24 cellular contexts compared by ENCODE assay signal in genomic region chr2:8694737-8695136, GRCh38. TPM values are rescaled to one million over a fixed set of nuclear protein-coding genes. Genes with fewer than 3 reads are reported as not detected.
DNase-seq lines count a peak whose midpoint lies in the region; ATAC-seq and TF ChIP-seq lines count a peak whose summit lies in the region.
"Had no signal": no experiment of that assay in that cellular context is flagged by ENCODE, and none has a peak within 500 bp of the region (broad histone marks: within the 10 kb centered on the region; RNA-seq: fewer than 3 reads in every experiment).

No MANE protein-coding gene starts in this region.

- no peaks in the 10 kb centered on the region for H4K20me1 ChIP-seq in fibroblast of lung (ENCODE audit: control insufficient read depth, extremely low read depth, insufficient read depth, low read length)
- no peaks in the 10 kb centered on the region for H4K20me1 ChIP-seq in osteoblast (ENCODE audit: insufficient read depth, low read length)
- no peaks in the 10 kb centered on the region for H4K20me1 ChIP-seq in neural progenitor cell (ENCODE audit: low read depth)

- in situ Hi-C loops in brain microvascular endothelial cell (cut with HindIII; ENCODE audit: low pct_ligation_motif_present, low sequenced_read_pairs), result no loop called here

- H2AFZ ChIP-seq in fibroblast of lung (ENCODE audit: low read length), result no peak overlapping the region
- no peak overlapping the region for H2AFZ ChIP-seq in osteoblast (ENCODE audit: low read length)
- no peak overlapping the region for H2AFZ ChIP-seq in neural progenitor cell (replicated peaks)

- no peak overlapping the region for H3K27ac ChIP-seq in RWPE2 (ENCODE audit: poor library complexity, severe bottlenecking)
- H3K27ac ChIP-seq in fibroblast of lung (ENCODE audit: insufficient read depth, low read length), result no peak overlapping the region
- H3K27ac ChIP-seq in osteoblast (ENCODE audit: low read depth, low read length), result no peak overlapping the region
- no peak overlapping the region for H3K27ac ChIP-seq in neural progenitor cell
- H3K27ac ChIP-seq in brain microvascular endothelial cell, result no peak overlapping the region
- H3K27ac ChIP-seq: heart left ventricle had no signal

- no peak overlapping the region for H3K27ac Mint-ChIP-seq in neural progenitor cell
- H3K27ac Mint-ChIP-seq: activated naive CD4-positive, alpha-beta T cell treated with anti-CD3 and anti-CD28 coated beads, Interleukin-2, amount 50 U/mL, for 72 hours; activated T-helper 17 cell treated with anti-CD3 and anti-CD28 coated beads, Interleukin-2, amount 50 U/mL, for 72 hours; CD8-positive, alpha-beta memory T cell; T-helper 1 cell treated with Interleukin-12 subunit alpha and Interleukin-12 subunit beta and Interleukin-4 antibody, amounts not matched to agents 30 μg/mL and 1 μg/mL, for 36 hours had no signal

- H3K79me2 ChIP-seq in fibroblast of lung (ENCODE audit: control insufficient read depth, insufficient read depth, low read length) (no peaks in the 10 kb centered on the region), osteoblast (ENCODE audit: insufficient read depth, low read length) (no peaks in the 10 kb centered on the region), neural progenitor cell (ENCODE audit: low read depth) (no peaks in the 10 kb centered on the region)

- H3K27me3 ChIP-seq in RWPE2 (ENCODE audit: insufficient read depth, poor library complexity, severe bottlenecking) (peaks cover 6% of the 10 kb centered on the region), fibroblast of lung (ENCODE audit: control insufficient read depth, insufficient read depth, low read length) (no peaks in the 10 kb centered on the region), osteoblast (ENCODE audit: insufficient read depth, low read length) (peaks cover 8% of the 10 kb centered on the region), neural progenitor cell (peaks cover 9% of the 10 kb centered on the region), brain microvascular endothelial cell (replicated peaks) (no peaks in the 10 kb centered on the region)

- H3K36me3 Mint-ChIP-seq in neural progenitor cell, result no peaks in the 10 kb centered on the region
- H3K36me3 Mint-ChIP-seq: activated naive CD4-positive, alpha-beta T cell treated with anti-CD3 and anti-CD28 coated beads, Interleukin-2, amount 50 U/mL, for 72 hours had no signal

- H3K36me3 ChIP-seq in RWPE2 (ENCODE audit: low read depth), result no peaks in the 10 kb centered on the region
- no peaks in the 10 kb centered on the region for H3K36me3 ChIP-seq in fibroblast of lung (ENCODE audit: control insufficient read depth, insufficient read depth, low read length)
- H3K36me3 ChIP-seq in osteoblast (ENCODE audit: insufficient read depth, low read length), result no peaks in the 10 kb centered on the region
- H3K36me3 ChIP-seq in neural progenitor cell, result no peaks in the 10 kb centered on the region
- no peaks in the 10 kb centered on the region for H3K36me3 ChIP-seq in brain microvascular endothelial cell (replicated peaks)
- H3K36me3 ChIP-seq: heart left ventricle had no signal

- no peak overlapping the region for H3K4me3 Mint-ChIP-seq in neural progenitor cell
- H3K4me3 Mint-ChIP-seq: activated T-helper 17 cell treated with anti-CD3 and anti-CD28 coated beads, Interleukin-2, amount 50 U/mL, for 72 hours; CD8-positive, alpha-beta memory T cell; T-helper 1 cell treated with Interleukin-12 subunit alpha and Interleukin-12 subunit beta and Interleukin-4 antibody, amounts not matched to agents 30 μg/mL and 1 μg/mL, for 36 hours had no signal

- TF ChIP-seq CTCF in RWPE2 (IDR thresholded peaks at IDR 0.05; ENCODE audit: poor library complexity, severe bottlenecking) (no peak), fibroblast of lung (conservative IDR thresholded peaks at IDR 0.05 in 1 of 2, IDR thresholded peaks at IDR 0.05 in 1 of 2; ENCODE audit: low read depth in 1 of 2, low read length in 2 of 2) (no peak), osteoblast (IDR thresholded peaks at IDR 0.05; ENCODE audit: extremely low read depth, low read depth, low read length) (no peak), neural progenitor cell (IDR thresholded peaks at IDR 0.05) (no peak), brain microvascular endothelial cell (IDR thresholded peaks at IDR 0.05; ENCODE audit: low read depth, low read length, missing control alignments) (no peak)

- peak; percentile 58; the same call in 2 of the 3 replicates for ATAC-seq in RWPE2 (ENCODE audit: low read depth)
- ATAC-seq: activated naive CD4-positive, alpha-beta T cell treated with anti-CD3 and anti-CD28 coated beads, Interleukin-2, amount 50 U/mL, for 72 hours; activated T-helper 17 cell treated with anti-CD3 and anti-CD28 coated beads, Interleukin-2, amount 50 U/mL, for 72 hours; GM12878; heart left ventricle; left ventricle myocardium superior; mucosa of descending colon; Panc1 had no signal

- H3K4me3 ChIP-seq in RWPE2 (ENCODE audit: severe bottlenecking), result no peak overlapping the region
- no peak overlapping the region for H3K4me3 ChIP-seq in fibroblast of lung (replicated peaks in 1 of 4; ENCODE audit: control extremely low read depth in 1 of 4, insufficient read depth in 1 of 4, low read depth in 3 of 4, low read length in 4 of 4)
- H3K4me3 ChIP-seq in osteoblast (ENCODE audit: insufficient read depth, low read length), result no peak overlapping the region
- no peak overlapping the region for H3K4me3 ChIP-seq in neural progenitor cell
- H3K4me3 ChIP-seq in brain microvascular endothelial cell (ENCODE audit: low read depth, low read length), result no peak overlapping the region
- H3K4me3 ChIP-seq: GM12878, heart left ventricle, mucosa of descending colon had no signal

- H3K9ac ChIP-seq in fibroblast of lung (ENCODE audit: insufficient read depth, low read length) (no peak overlapping the region), neural progenitor cell (no peak overlapping the region)

- peaks cover 3% of the 10 kb centered on the region for H3K27me3 Mint-ChIP-seq in neural progenitor cell (ENCODE audit: insufficient read depth, low read depth)

- H3F3A ChIP-seq in neural progenitor cell (ENCODE audit: low read depth), result no peaks in the 10 kb centered on the region

- peaks cover 2% of the 10 kb centered on the region for H3K4me1 Mint-ChIP-seq in neural progenitor cell
- H3K4me1 Mint-ChIP-seq: activated T-helper 17 cell treated with anti-CD3 and anti-CD28 coated beads, Interleukin-2, amount 50 U/mL, for 72 hours had no signal

- DNase-seq in EH (ENCODE audit: low read depth) (peak; percentile 13), RWPE2 (ENCODE audit: low spot score) (no peak), fibroblast of lung (ENCODE audit: low read depth in 2 of 2) (peak; percentile 15 to 45), osteoblast (ENCODE audit: insufficient read length, low spot score, missing footprints) (peak; percentile 91), neural progenitor cell (ENCODE audit: low spot score) (no peak), AG08396 (ENCODE audit: low spot score) (no peak), brain microvascular endothelial cell (no peak)
- DNase-seq: activated CD4-positive, alpha-beta T cell treated with anti-CD3 and anti-CD28 coated beads for 48 hours; activated CD8-positive, alpha-beta memory T cell treated with anti-CD3 and anti-CD28 coated beads, Interleukin-2, amount 50 U/mL, for 4 hours; AML-193; CD8-positive, alpha-beta memory T cell; cortex of kidney; heart left ventricle; left ventricle myocardium superior; mucosa of descending colon; NCI-H1417; NCI-H2107; NK-92 treated with Interleukin-12 subunit alpha and Interleukin-12 subunit beta, amount 100 ng/mL, for 24 hours; posterior cingulate gyrus had no signal

- H3K4me1 ChIP-seq in RWPE2 (ENCODE audit: insufficient read depth, poor library complexity, severe bottlenecking) (no peaks in the 10 kb centered on the region), fibroblast of lung (ENCODE audit: control insufficient read depth, extremely low read depth, insufficient read depth, low read length) (no peaks in the 10 kb centered on the region), osteoblast (ENCODE audit: insufficient read depth, low read length) (peaks cover 9% of the 10 kb centered on the region), neural progenitor cell (no peaks in the 10 kb centered on the region)

- no peaks in the 10 kb centered on the region for H3K9me3 ChIP-seq in RWPE2 (ENCODE audit: severe bottlenecking)
- H3K9me3 ChIP-seq in fibroblast of lung (ENCODE audit: control insufficient read depth, insufficient read depth, low read depth, low read length), result no peaks in the 10 kb centered on the region
- H3K9me3 ChIP-seq in osteoblast (ENCODE audit: low read depth, low read length), result no peaks in the 10 kb centered on the region
- H3K9me3 ChIP-seq in neural progenitor cell (ENCODE audit: low read depth), result no peaks in the 10 kb centered on the region
- H3K9me3 ChIP-seq: mucosa of descending colon had no signal

- peaks cover 11% of the 10 kb centered on the region for H3K9me3 Mint-ChIP-seq in neural progenitor cell
- H3K9me3 Mint-ChIP-seq: activated naive CD4-positive, alpha-beta T cell treated with anti-CD3 and anti-CD28 coated beads, Interleukin-2, amount 50 U/mL, for 72 hours; activated T-helper 17 cell treated with anti-CD3 and anti-CD28 coated beads, Interleukin-2, amount 50 U/mL, for 72 hours; T-helper 1 cell treated with Interleukin-12 subunit alpha and Interleukin-12 subunit beta and Interleukin-4 antibody, amounts not matched to agents 30 μg/mL and 1 μg/mL, for 36 hours had no signal

- H3K4me2 ChIP-seq in fibroblast of lung (ENCODE audit: extremely low read depth, insufficient read depth, low read length) (no peak overlapping the region), osteoblast (ENCODE audit: insufficient read depth, low read length) (peak overlapping the region; percentile 43), neural progenitor cell (no peak overlapping the region)

RNA-seq across cellular contexts. Expression of gene ID2, which starts 12.9 kb away (rescaled TPM):
- total RNA-seq in fibroblast of lung (66.6 and 150 TPM in 2 replicates), osteoblast (139 and 168 TPM in 2 replicates), neural progenitor cell (ENCODE audit: low replicate concordance) (140 and 224 TPM in 2 replicates)
- 23.1 and 92.5 TPM in 2 replicates for polyA plus RNA-seq in fibroblast of lung
- polyA plus RNA-seq in fibroblast of lung (2012), result 19.0 and 59.9 TPM in 2 replicates
- polyA minus RNA-seq in fibroblast of lung (ENCODE audit: low replicate concordance), result 20.2 and 61.7 TPM in 2 replicates

Comparison
In these comparisons a context has a peak if more than half of its experiments do, and no peak if none do; other contexts are left out.
1. DNase-seq: peak in EH (single experiment), fibroblast of lung (2 of 2) and osteoblast (single experiment); none in RWPE2 (single experiment), neural progenitor cell (single experiment), AG08396 (single experiment) and brain microvascular endothelial cell (single experiment).